Comparison of ENCODE assay signal across 21 cellular contexts in genomic region chr12:69119770-69120169, GRCh38.
A peak's percentile ranks its signal among the peaks of the same experiment; 100 is the strongest.
DNase-seq lines count a peak whose midpoint lies in the region; ATAC-seq, FAIRE-seq and TF ChIP-seq lines count a peak whose summit lies in the region.
"Had no signal": no experiment of that assay in that cellular context is flagged by ENCODE, and none has a peak within 500 bp of the region (broad histone marks: within the 10 kb centered on the region; RNA-seq: fewer than 3 reads in every experiment).

No MANE protein-coding gene starts in this region.

- H3K27ac ChIP-seq in HEK293 (ENCODE audit: extremely low read depth, low read depth, low read length) (no peak overlapping the region), H1 (ENCODE audit: low read depth, low read length) (no peak overlapping the region), gastroesophageal sphincter (no peak overlapping the region)
- H3K27ac ChIP-seq: 22Rv1, A549, C4-2B had no signal

- no peak overlapping the region for H4K5ac ChIP-seq in H1 (ENCODE audit: insufficient read length, low read depth, low read length)

- no peak overlapping the region for H3K9ac ChIP-seq in H1 (replicated peaks in 1 of 4; ENCODE audit: extremely low read depth in 1 of 4, low read depth in 3 of 4, low read length in 3 of 4)
- H3K9ac ChIP-seq: BLaER1 treated with 17β-estradiol and CSF1 and Interleukin-3, amounts not matched to agents 10 nM and 100 nM had no signal

- H2AK5ac ChIP-seq in H1 (ENCODE audit: low read depth, low read length): no peak overlapping the region

- H4K91ac ChIP-seq in H1 (replicated peaks; ENCODE audit: insufficient read length, low read length): no peak overlapping the region

- no peak overlapping the region for H2BK12ac ChIP-seq in H1 (ENCODE audit: low read depth, low read length)

- no peak for TF ChIP-seq POLR2A in H1 (IDR thresholded peaks at IDR 0.05; ENCODE audit: control extremely low read depth in 1 of 2, low read depth in 2 of 2, low read length in 2 of 2)
- TF ChIP-seq POLR2A in gastroesophageal sphincter (IDR thresholded peaks at IDR 0.05): no peak

- H3K23ac ChIP-seq in H1 (ENCODE audit: insufficient read length): no peak overlapping the region

- H3K36me3 ChIP-seq in HEK293 (ENCODE audit: control insufficient read depth in 2 of 2, insufficient read depth in 1 of 2, low read length in 2 of 2): no peaks in the 10 kb centered on the region
- H3K36me3 ChIP-seq in H1 (ENCODE audit: control insufficient read depth in 2 of 4, insufficient read depth in 4 of 4, low read length in 3 of 4): no peaks in the 10 kb centered on the region
- no peaks in the 10 kb centered on the region for H3K36me3 ChIP-seq in gastroesophageal sphincter
- H3K36me3 ChIP-seq: BLaER1 treated with 17β-estradiol and CSF1 and Interleukin-3, amounts not matched to agents 10 nM and 100 nM had no signal

- no peak overlapping the region for H3K56ac ChIP-seq in H1 (replicated peaks; ENCODE audit: insufficient read length, low read depth, low read length)

- H3K79me1 ChIP-seq in H1 (ENCODE audit: low read depth, low read length): no peaks in the 10 kb centered on the region

- POLR2A ChIA-PET in HEK293 (lab: Yijun Ruan, JAX): no interaction called here
- POLR2A ChIA-PET in H1 (lab: Charles Lee; ENCODE audit: partially characterized antibody): no interaction called here

- no peak for FAIRE-seq in H1 (lab: Jason Lieb, UNC)
- FAIRE-seq: A549, D721Med, G401.6, GM12891, GM19239 had no signal

- TF ChIP-seq RAD21 in H1 (IDR thresholded peaks at IDR 0.05 in 1 of 2, conservative IDR thresholded peaks at IDR 0.05 in 1 of 2; ENCODE audit: low read depth in 2 of 2, low read length in 2 of 2): no peak

- H3K4ac ChIP-seq in H1 (replicated peaks; ENCODE audit: insufficient read length, low read depth, low read length): no peak overlapping the region

- no peak overlapping the region for H3K4me2 ChIP-seq in H1 (ENCODE audit: insufficient read depth in 1 of 2, low read depth in 2 of 2, low read length in 2 of 2)
- H3K4me2 ChIP-seq: A549 had no signal

- TF ChIP-seq EP300 in H1 (IDR thresholded peaks at IDR 0.05; ENCODE audit: borderline replicate concordance in 1 of 2, low read depth in 2 of 2, low read length in 2 of 2) (no peak), gastroesophageal sphincter (IDR thresholded peaks at IDR 0.05) (no peak)

- DNase-seq in H1 (ENCODE audit: low read depth in 1 of 2, low spot score in 2 of 2) (no peak), NCI-H748 (lab: John Stamatoyannopoulos, UW; ENCODE audit: unreplicated experiment) (no peak)
- no peak for DNase-seq in activated CD8-positive, alpha-beta memory T cell treated with anti-CD3 and anti-CD28 coated beads, Interleukin-2, amount 50 U/mL, for 48 hours
- DNase-seq: AML-193; Caco-2; Calu3; CD4-positive, alpha-beta T cell; CD8-positive, alpha-beta T cell; DMS79 treated with DMSO at 0.1 percent for 48 hours; GF-D8 had no signal

- CTCF ChIA-PET in HEK293 (lab: Yijun Ruan, JAX) (interaction anchor here (0.7 kb wide), 1 partner anchor 59 kb away, joined by 5 read pairs; no protein-coding TSS in a partner anchor), H1 (lab: Charles Lee; ENCODE audit: partially characterized antibody) (interaction anchor here (1.2 kb wide), 1 partner anchor 50 kb away, joined by 3 read pairs; no protein-coding TSS in a partner anchor)

- H3K27me3 ChIP-seq in H1 (replicated peaks in 1 of 4; ENCODE audit: control insufficient read depth in 3 of 4, extremely low read depth in 1 of 4, insufficient read depth in 3 of 4, low read length in 3 of 4): no peaks in the 10 kb centered on the region
- H3K27me3 ChIP-seq in gastroesophageal sphincter: no peaks in the 10 kb centered on the region
- H3K27me3 ChIP-seq: BLaER1 treated with 17β-estradiol and CSF1 and Interleukin-3, amounts not matched to agents 10 nM and 100 nM had no signal

- no peak overlapping the region for H2AFZ ChIP-seq in H1 (ENCODE audit: low read length)

- no peak overlapping the region for H3K4me3 ChIP-seq in HEK293 (ENCODE audit: low read depth, low read length)
- no peak overlapping the region for H3K4me3 ChIP-seq in H1 (ENCODE audit: extremely low read depth in 1 of 4, insufficient read depth in 2 of 4, low read depth in 3 of 4, low read length in 4 of 4)
- no peak overlapping the region for H3K4me3 ChIP-seq in gastroesophageal sphincter
- H3K4me3 ChIP-seq: A549; BLaER1 treated with 17β-estradiol and CSF1 and Interleukin-3, amounts not matched to agents 10 nM and 100 nM had no signal

- ATAC-seq in gastroesophageal sphincter: peak; percentile 22
- ATAC-seq in HG03354 (IDR thresholded peaks at IDR 0.05; ENCODE audit: poor library complexity, severe bottlenecking, unreplicated experiment): no peak
- ATAC-seq: A549; CD8-positive, alpha-beta T cell had no signal

- H2BK120ac ChIP-seq in H1 (replicated peaks; ENCODE audit: low read depth, low read length): no peak overlapping the region

- no peak overlapping the region for H3K14ac ChIP-seq in H1 (ENCODE audit: insufficient read length)

- H3K9me3 ChIP-seq in HEK293 (ENCODE audit: control insufficient read depth, insufficient read depth, low read depth, low read length): no peaks in the 10 kb centered on the region
- H3K9me3 ChIP-seq in H1 (ENCODE audit: insufficient read depth in 2 of 2, low read depth in 1 of 2, low read length in 1 of 2): no peaks in the 10 kb centered on the region
- H3K9me3 ChIP-seq in gastroesophageal sphincter: no peaks in the 10 kb centered on the region
- H3K9me3 ChIP-seq: A549; BLaER1 treated with 17β-estradiol and CSF1 and Interleukin-3, amounts not matched to agents 10 nM and 100 nM; Caco-2 had no signal

- no peaks in the 10 kb centered on the region for H4K20me1 ChIP-seq in H1 (replicated peaks in 1 of 2; ENCODE audit: control insufficient read depth in 1 of 2, insufficient read depth in 2 of 2, low read length in 2 of 2)
- H4K20me1 ChIP-seq: BLaER1 treated with 17β-estradiol and CSF1 and Interleukin-3, amounts not matched to agents 10 nM and 100 nM had no signal

- H2BK5ac ChIP-seq in H1 (ENCODE audit: low read depth, low read length): no peak overlapping the region

- no peak overlapping the region for H2BK15ac ChIP-seq in H1 (ENCODE audit: low read length)

- H3K18ac ChIP-seq in H1 (ENCODE audit: extremely low read depth, low read length): no peak overlapping the region

- H4K8ac ChIP-seq in H1 (ENCODE audit: extremely low read depth, insufficient read depth, low read length): no peak overlapping the region

- 84% methylated on average over 6 of the region's 6 CpGs; no CpG with 5 or more reads in 1 of the 2 experiments for WGBS in H1 (ENCODE audit: extremely low coverage in 1 of 2, insufficient coverage in 1 of 2, insufficient read length in 1 of 2, insufficient replicate concordance in 2 of 2, low coverage in 1 of 2, low lambda C conversion rate in 2 of 2, missing lambda C conversion rate in 1 of 2), 2 experiments
- WGBS in gastroesophageal sphincter (ENCODE audit: low coverage in 1 of 2), 2 donors: 76 to 87% methylated on average over 5 to 6 of the region's 6 CpGs

- no peak overlapping the region for H2BK20ac ChIP-seq in H1 (ENCODE audit: low read length)

- TF ChIP-seq CTCF in HEK293 (tag by site-specific recombination; IDR thresholded peaks at IDR 0.05) (no peak), H1 (IDR thresholded peaks at IDR 0.05; ENCODE audit: control extremely low read depth in 1 of 3, insufficient read depth in 1 of 3, low read depth in 1 of 3, low read length in 3 of 3) (no peak), gastroesophageal sphincter (IDR thresholded peaks at IDR 0.05) (no peak)

- H3K4me1 ChIP-seq in HEK293 (ENCODE audit: control insufficient read depth, insufficient read depth, low read length) (no peaks in the 10 kb centered on the region), H1 (replicated peaks in 1 of 4; ENCODE audit: control insufficient read depth in 3 of 4, insufficient read depth in 4 of 4, low read length in 3 of 4) (peaks cover 0 to 2% (median under 1%) of the 10 kb centered on the region in 4 experiments; a peak in 2 of 7 replicates), gastroesophageal sphincter (peaks cover 0 to 11% (median 0%) of the 10 kb centered on the region in 3 donors)
- H3K4me1 ChIP-seq: A549 had no signal

- no peaks in the 10 kb centered on the region for H3K23me2 ChIP-seq in H1 (ENCODE audit: low read depth, low read length)

- H3K79me2 ChIP-seq in H1 (ENCODE audit: control insufficient read depth in 1 of 2, insufficient read depth in 2 of 2, low read length in 2 of 2): no peaks in the 10 kb centered on the region

TF ChIP-seq in HEK293, 187 proteins besides CTCF, POLR2A, EP300 and RAD21:
- peak; percentile 83 for TF ChIP-seq ZNF623 (tag by site-specific recombination; IDR thresholded peaks at IDR 0.05)
- no peak for TF ChIP-seq ZNF157 (tag by site-specific recombination; IDR thresholded peaks at IDR 0.05)
- TF ChIP-seq SETDB1 (IDR thresholded peaks at IDR 0.05; ENCODE audit: insufficient read length, low read length): no peak
- TF ChIP-seq ZNF404 (tag by site-specific recombination; IDR thresholded peaks at IDR 0.05): no peak
- no peak for TF ChIP-seq ZNF514 (tag by site-specific recombination; IDR thresholded peaks at IDR 0.05)
TF ChIP-seq in HEK293: peak in this region for 1.
